In the genomic region with DNA sequence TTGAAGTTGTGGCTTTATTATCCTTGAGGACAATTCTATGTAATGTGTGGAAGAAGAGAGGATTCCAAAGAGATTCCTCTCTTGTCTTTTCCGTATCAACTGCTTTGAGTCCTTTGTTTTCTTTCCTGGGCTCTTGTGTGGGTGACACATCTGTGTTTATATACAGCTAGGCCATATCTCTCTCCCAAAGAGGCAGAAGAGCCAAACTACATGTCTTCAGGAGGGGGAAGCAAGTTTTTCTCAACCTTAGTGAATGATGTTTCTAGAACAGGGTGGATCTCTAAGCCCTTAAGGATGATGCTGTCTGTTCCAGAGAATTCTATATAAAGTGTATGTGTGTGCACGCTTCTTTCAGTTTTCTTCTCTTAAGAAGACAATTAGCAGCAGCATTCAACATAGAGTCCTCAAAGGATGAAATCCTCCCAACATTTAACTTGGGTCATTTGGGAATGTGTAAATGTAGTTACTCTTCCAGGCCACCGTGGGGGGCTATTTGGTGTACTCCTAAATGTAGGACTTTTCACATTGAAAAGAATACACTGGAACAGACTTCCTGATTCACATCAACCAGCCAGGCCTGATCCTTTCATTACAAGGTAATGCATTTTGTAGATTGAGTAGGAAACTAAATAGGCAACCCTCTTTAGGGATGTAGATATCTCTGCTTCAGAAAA, we compare ENCODE assay signal across 12 cellular contexts.
A peak's percentile ranks its signal among the peaks of the same experiment; 100 is the strongest.
DNase-seq lines count a peak whose midpoint lies in the region; ATAC-seq and TF ChIP-seq lines count a peak whose summit lies in the region.
"Had no signal": no experiment of that assay in that cellular context is flagged by ENCODE, and none has a peak within 500 bp of the region (broad histone marks: within the 10 kb centered on the region; RNA-seq: fewer than 3 reads in every experiment).

No MANE protein-coding gene starts in this region.

- WGBS in tibial nerve, 2 donors = 57 to 60% methylated on average over 3 of the region's 3 CpGs

- H3K27ac ChIP-seq in tibial nerve = no peak overlapping the region

- H3K9me3 ChIP-seq in tibial nerve = no peaks in the 10 kb centered on the region

- no peak for TF ChIP-seq POLR2A in tibial nerve (IDR thresholded peaks at IDR 0.05)

- H3K4me1 Mint-ChIP-seq in type B pancreatic cell (ENCODE audit: unreplicated experiment) = peaks cover 32% of the 10 kb centered on the region
- H3K4me1 Mint-ChIP-seq: activated B cell treated with CpG ODN at 0.5 μM for 24 hours; CD4-positive, alpha-beta memory T cell had no signal

- no peaks in the 10 kb centered on the region for H3K9me3 Mint-ChIP-seq in type B pancreatic cell
- H3K9me3 Mint-ChIP-seq: activated B cell treated with CpG ODN at 0.5 μM for 24 hours had no signal

- peaks cover 3% of the 10 kb centered on the region for H3K36me3 Mint-ChIP-seq in type B pancreatic cell
- H3K36me3 Mint-ChIP-seq: CD4-positive, alpha-beta memory T cell had no signal

- peak; percentile 34 for TF ChIP-seq CTCF in epithelial cell of proximal tubule (conservative IDR thresholded peaks at IDR 0.05; ENCODE audit: low read depth, low read length)
- peak; percentile 65 for TF ChIP-seq CTCF in type B pancreatic cell (conservative IDR thresholded peaks at IDR 0.05)
- TF ChIP-seq CTCF in tibial nerve (IDR thresholded peaks at IDR 0.05) = no peak

- H3K27me3 ChIP-seq in tibial nerve = no peaks in the 10 kb centered on the region

- peaks cover 16% of the 10 kb centered on the region for H3K27me3 Mint-ChIP-seq in type B pancreatic cell

- H3K27ac Mint-ChIP-seq in type B pancreatic cell = no peak overlapping the region
- H3K27ac Mint-ChIP-seq: activated B cell treated with CpG ODN at 0.5 μM for 24 hours; CD4-positive, alpha-beta memory T cell had no signal

- ATAC-seq in GM21529 (IDR thresholded peaks at IDR 0.05; ENCODE audit: unreplicated experiment) = no peak
- no peak for ATAC-seq in HG03378 (IDR thresholded peaks at IDR 0.05; ENCODE audit: unreplicated experiment)
- ATAC-seq: right cardiac atrium had no signal

- H3K4me3 ChIP-seq in epithelial cell of proximal tubule (ENCODE audit: low read depth, low read length) (no peak overlapping the region), tibial nerve (no peak overlapping the region)

- H3K4me1 ChIP-seq in tibial nerve = no peaks in the 10 kb centered on the region

- H3K4me3 Mint-ChIP-seq in type B pancreatic cell = no peak overlapping the region
- H3K4me3 Mint-ChIP-seq: activated B cell treated with CpG ODN at 0.5 μM for 24 hours; CD4-positive, alpha-beta memory T cell had no signal

- no peaks in the 10 kb centered on the region for H3K36me3 ChIP-seq in tibial nerve

- DNase-seq in stimulated activated CD4-positive, alpha-beta T cell treated with anti-CD3 and anti-CD28 coated beads, Interleukin-15, amount 100 ng/mL, for 24 hours = peak; percentile 7
- no peak for DNase-seq in stimulated activated CD4-positive, alpha-beta T cell treated with anti-CD3 and anti-CD28 coated beads, Interleukin-12 subunit alpha, Interleukin-12 subunit beta, amount 100 ng/mL, for 4 hours
- DNase-seq in LHCN-M2 (ENCODE audit: low read depth) (peak; percentile 11), epithelial cell of proximal tubule (ENCODE audit: low read depth) (no peak), type B pancreatic cell (ENCODE audit: extremely low spot score, unreplicated experiment) (no peak), tibial nerve (ENCODE audit: low spot score in 2 of 2) (no peak)
- DNase-seq: activated B cell treated with CpG ODN at 0.5 μM for 24 hours; CD4-positive, alpha-beta memory T cell; NCI-H1092; right cardiac atrium had no signal

- TF ChIP-seq EP300 in tibial nerve (IDR thresholded peaks at IDR 0.05) = no peak

Comparison
In these comparisons a context has a peak if more than half of its experiments do, and no peak if none do; other contexts are left out.
1. DNase-seq: peak in stimulated activated CD4-positive, alpha-beta T cell treated with anti-CD3 and anti-CD28 coated beads, Interleukin-15, amount 100 ng/mL, for 24 hours (single experiment) and LHCN-M2 (single experiment); none in stimulated activated CD4-positive, alpha-beta T cell treated with anti-CD3 and anti-CD28 coated beads, Interleukin-12 subunit alpha, Interleukin-12 subunit beta, amount 100 ng/mL, for 4 hours (single experiment), epithelial cell of proximal tubule (single experiment), type B pancreatic cell (single experiment) and tibial nerve (0 of 2).
2. CTCF ChIP-seq: peak in epithelial cell of proximal tubule (single experiment) and type B pancreatic cell (single experiment); none in tibial nerve (0 of 5).